Comparison of ENCODE assay signal across 11 cellular contexts in genomic region chr3:150348500-150348899, GRCh38. TPM values are rescaled to one million over a fixed set of nuclear protein-coding genes. Genes with fewer than 3 reads are reported as not detected.
DNase-seq lines count a peak whose midpoint lies in the region; FAIRE-seq and TF ChIP-seq lines count a peak whose summit lies in the region.
"Had no signal": no experiment of that assay in that cellular context is flagged by ENCODE, and none has a peak within 500 bp of the region (broad histone marks: within the 10 kb centered on the region; RNA-seq: fewer than 3 reads in every experiment).

No MANE protein-coding gene starts in this region.

- H3K36me3 ChIP-seq in tibial nerve: no peaks in the 10 kb centered on the region
- H3K36me3 ChIP-seq: BLaER1 treated with 17β-estradiol and CSF1 and Interleukin-3, amounts not matched to agents 10 nM and 100 nM; uterus had no signal

- H3K27ac Mint-ChIP-seq in activated naive CD4-positive, alpha-beta T cell treated with anti-CD3 and anti-CD28 coated beads for 36 hours: no peak overlapping the region
- H3K27ac Mint-ChIP-seq in brain: peak overlapping the region in 3 of 5 experiments; percentile 43 to 71 (median 69)

- no peak for TF ChIP-seq CTCF in brain (conservative IDR thresholded peaks at IDR 0.05)
- no peak for TF ChIP-seq CTCF in tibial nerve (IDR thresholded peaks at IDR 0.05)

- TF ChIP-seq POLR2A in tibial nerve (IDR thresholded peaks at IDR 0.05): no peak

- H3K9me3 ChIP-seq in tibial nerve: no peaks in the 10 kb centered on the region
- H3K9me3 ChIP-seq: BLaER1 treated with 17β-estradiol and CSF1 and Interleukin-3, amounts not matched to agents 10 nM and 100 nM; uterus had no signal

- no peaks in the 10 kb centered on the region for H3K27me3 ChIP-seq in tibial nerve
- H3K27me3 ChIP-seq: BLaER1 treated with 17β-estradiol and CSF1 and Interleukin-3, amounts not matched to agents 10 nM and 100 nM; uterus had no signal

- H3K36me3 Mint-ChIP-seq in activated naive CD4-positive, alpha-beta T cell treated with anti-CD3 and anti-CD28 coated beads for 36 hours (ENCODE audit: low read depth): no peaks in the 10 kb centered on the region
- no peaks in the 10 kb centered on the region for H3K36me3 Mint-ChIP-seq in brain

- CTCF ChIA-PET in activated naive CD4-positive, alpha-beta T cell treated with anti-CD3 and anti-CD28 coated beads for 36 hours (lab: Charles Lee): interaction anchor here (0.7 to 1.0 kb wide), 2 partner anchors 54 to 147 kb away, joined by 3 read pairs; no protein-coding TSS in a partner anchor

- H3K27me3 Mint-ChIP-seq in activated naive CD4-positive, alpha-beta T cell treated with anti-CD3 and anti-CD28 coated beads for 36 hours (ENCODE audit: low read depth): peaks cover 6% of the 10 kb centered on the region
- no peaks in the 10 kb centered on the region for H3K27me3 Mint-ChIP-seq in brain

- peak overlapping the region in 2 of 4 donors; percentile 48 to 79 for H3K27ac ChIP-seq in tibial nerve
- H3K27ac ChIP-seq: BLaER1 treated with 17β-estradiol and CSF1 and Interleukin-3, amounts not matched to agents 10 nM and 100 nM had no signal

- H3K4me1 Mint-ChIP-seq in activated naive CD4-positive, alpha-beta T cell treated with anti-CD3 and anti-CD28 coated beads for 36 hours (ENCODE audit: low read depth): peaks cover 3% of the 10 kb centered on the region
- peaks cover 68% of the 10 kb centered on the region for H3K4me1 Mint-ChIP-seq in brain

- no peak overlapping the region for H3K4me3 Mint-ChIP-seq in activated naive CD4-positive, alpha-beta T cell treated with anti-CD3 and anti-CD28 coated beads for 36 hours
- H3K4me3 Mint-ChIP-seq in brain: peak overlapping the region in 1 of 5 experiments; percentile 44

- DNase-seq in activated naive CD4-positive, alpha-beta T cell treated with anti-CD3 and anti-CD28 coated beads for 36 hours: peak; percentile 28
- no peak for DNase-seq in activated naive CD4-positive, alpha-beta T cell treated with Interleukin-2 at 50 U/mL for 16 hours
- DNase-seq in kidney tubule cell (ENCODE audit: low spot score) (peak; percentile 92), urothelium cell line (ENCODE audit: low spot score) (peak; percentile 65), medulla oblongata (ENCODE audit: extremely low spot score) (no peak), tibial nerve (ENCODE audit: low spot score in 2 of 2) (no peak), amygdala (lab: John Stamatoyannopoulos, UW) (no peak)
- DNase-seq: activated effector memory CD4-positive, alpha-beta T cell treated with anti-CD3 and anti-CD28 coated beads, Interleukin-2, amount 50 U/mL, for 16 hours had no signal

- intact Hi-C loops in activated naive CD4-positive, alpha-beta T cell treated with anti-CD3 and anti-CD28 coated beads for 36 hours (cut with micrococcal nuclease): no loop called here

- no peak for FAIRE-seq in urothelium cell line (lab: Jason Lieb, UNC)

- H3K4me3 ChIP-seq in tibial nerve: no peak overlapping the region
- H3K4me3 ChIP-seq: BLaER1 treated with 17β-estradiol and CSF1 and Interleukin-3, amounts not matched to agents 10 nM and 100 nM; uterus had no signal

- WGBS in tibial nerve, 2 donors: 24 to 38% methylated on average over 6 of the region's 6 CpGs

- TF ChIP-seq EP300 in tibial nerve (IDR thresholded peaks at IDR 0.05): peak in 1 of 2 donors; percentile 59

- H3K4me1 ChIP-seq in tibial nerve: peaks cover 0 to 42% (median 12%) of the 10 kb centered on the region in 4 donors
- H3K4me1 ChIP-seq: uterus had no signal

- H3K9me3 Mint-ChIP-seq in activated naive CD4-positive, alpha-beta T cell treated with anti-CD3 and anti-CD28 coated beads for 36 hours: no peaks in the 10 kb centered on the region
- H3K9me3 Mint-ChIP-seq in brain: no peaks in the 10 kb centered on the region

RNA-seq across cellular contexts. Expression of gene TSC22D2, which starts 59.6 kb away (rescaled TPM):
- total RNA-seq in activated naive CD4-positive, alpha-beta T cell treated with anti-CD3 and anti-CD28 coated beads for 36 hours: 10 to 100 TPM; 13.0 to 13.7 TPM
- polyA plus RNA-seq in brain (ENCODE audit: insufficient read depth, low read depth, low replicate concordance): 4.4 TPM
- 10 to 100 TPM; 12.5 to 15.9 (median 14.6) TPM for total RNA-seq in tibial nerve

Comparison
In these comparisons a context has a peak if more than half of its experiments do, and no peak if none do; other contexts are left out.
1. DNase-seq: peak in activated naive CD4-positive, alpha-beta T cell treated with anti-CD3 and anti-CD28 coated beads for 36 hours (single experiment), kidney tubule cell (single experiment) and urothelium cell line (single experiment); none in activated naive CD4-positive, alpha-beta T cell treated with Interleukin-2 at 50 U/mL for 16 hours (single experiment), medulla oblongata (single experiment), tibial nerve (0 of 2) and amygdala (0 of 56).